Comparison of ENCODE assay signal across 14 cellular contexts in genomic region chr14:64454671-64455070, GRCh38. TPM values are rescaled to one million over a fixed set of nuclear protein-coding genes. Genes with fewer than 3 reads are reported as not detected.
A peak's percentile ranks its signal among the peaks of the same experiment; 100 is the strongest.
DNase-seq lines count a peak whose midpoint lies in the region; ATAC-seq and TF ChIP-seq lines count a peak whose summit lies in the region.
"Had no signal": no experiment of that assay in that cellular context is flagged by ENCODE, and none has a peak within 500 bp of the region (broad histone marks: within the 10 kb centered on the region; RNA-seq: fewer than 3 reads in every experiment).

No MANE protein-coding gene starts in this region.

- H3K9me3 ChIP-seq in mesenchymal stem cell (ENCODE audit: control insufficient read depth, low read length): no peaks in the 10 kb centered on the region
- H3K9me3 ChIP-seq: BLaER1 had no signal

- no peaks in the 10 kb centered on the region for H3K9me2 ChIP-seq in GM23338 (ENCODE audit: insufficient read depth)

- H4K20me1 ChIP-seq in GM23338 (replicated peaks; ENCODE audit: insufficient read depth): peaks cover 12% of the 10 kb centered on the region
- H4K20me1 ChIP-seq: BLaER1 had no signal

- H3K4me1 Mint-ChIP-seq in activated naive CD4-positive, alpha-beta T cell treated with anti-CD3 and anti-CD28 coated beads, Interleukin-2, amount 50 U/mL, for 24 hours: peaks cover 18% of the 10 kb centered on the region
- H3K4me1 Mint-ChIP-seq in activated naive CD4-positive, alpha-beta T cell treated with anti-CD3 and anti-CD28 coated beads for 36 hours (ENCODE audit: low read depth): peaks cover 13% of the 10 kb centered on the region
- H3K4me1 Mint-ChIP-seq in GM23338: no peaks in the 10 kb centered on the region
- H3K4me1 Mint-ChIP-seq in memory B cell: peaks cover 25% of the 10 kb centered on the region
- H3K4me1 Mint-ChIP-seq in stimulated activated memory B cell treated with anti-CD40 and anti-IgM and Interleukin-4, amounts not matched to agents 10 μg/mL and 1 μg/mL and 100 μg/mL, for 72 hours: peaks cover 31% of the 10 kb centered on the region

- H3K23ac ChIP-seq in mesenchymal stem cell (ENCODE audit: low read length in 2 of 2): no peak overlapping the region

- no peak overlapping the region for H2BK120ac ChIP-seq in mesenchymal stem cell (ENCODE audit: low read depth, low read length)

- H3K27me3 ChIP-seq in GM23338 (ENCODE audit: insufficient read depth) (no peaks in the 10 kb centered on the region), mesenchymal stem cell (ENCODE audit: control insufficient read depth in 1 of 2, insufficient read depth in 1 of 2, low read length in 2 of 2) (no peaks in the 10 kb centered on the region)
- H3K27me3 ChIP-seq: BLaER1 had no signal

- H3K9ac ChIP-seq in mesenchymal stem cell (ENCODE audit: low read length): no peak overlapping the region
- H3K9ac ChIP-seq: BLaER1 had no signal

- H3F3A ChIP-seq in GM23338 (replicated peaks; ENCODE audit: low read depth): peaks cover 24% of the 10 kb centered on the region; the same call in 1 of the 2 replicates

- ATAC-seq in GM23338 (no peak), memory B cell (ENCODE audit: low read depth) (no peak), HG03565 (IDR thresholded peaks at IDR 0.05; ENCODE audit: unreplicated experiment) (no peak)
- ATAC-seq in stimulated activated memory B cell treated with anti-CD40 and anti-IgM and Interleukin-4, amounts not matched to agents 10 μg/mL and 1 μg/mL and 100 μg/mL, for 72 hours: no peak
- ATAC-seq: HCT116 had no signal

- H2AK5ac ChIP-seq in mesenchymal stem cell (ENCODE audit: low read length, severe bottlenecking): no peak overlapping the region

- no peak overlapping the region for H2BK12ac ChIP-seq in mesenchymal stem cell (ENCODE audit: low read length in 2 of 2)

- intact Hi-C loops in activated naive CD4-positive, alpha-beta T cell treated with anti-CD3 and anti-CD28 coated beads for 36 hours (cut with micrococcal nuclease): no loop called here

- H2BK5ac ChIP-seq in mesenchymal stem cell (ENCODE audit: low read depth, low read length, poor library complexity, severe bottlenecking): no peak overlapping the region

- H3K4ac ChIP-seq in mesenchymal stem cell (ENCODE audit: low read depth in 1 of 2, low read length in 2 of 2): no peak overlapping the region

- H4K91ac ChIP-seq in mesenchymal stem cell (ENCODE audit: low read length): no peak overlapping the region

- no peak for TF ChIP-seq CTCF in GM23338 (conservative IDR thresholded peaks at IDR 0.05; ENCODE audit: low read depth in 2 of 2)

- H3K4me3 Mint-ChIP-seq in activated naive CD4-positive, alpha-beta T cell treated with anti-CD3 and anti-CD28 coated beads, Interleukin-2, amount 50 U/mL, for 24 hours: no peak overlapping the region
- no peak overlapping the region for H3K4me3 Mint-ChIP-seq in activated naive CD4-positive, alpha-beta T cell treated with anti-CD3 and anti-CD28 coated beads for 36 hours
- no peak overlapping the region for H3K4me3 Mint-ChIP-seq in GM23338
- no peak overlapping the region for H3K4me3 Mint-ChIP-seq in memory B cell
- no peak overlapping the region for H3K4me3 Mint-ChIP-seq in stimulated activated memory B cell treated with anti-CD40 and anti-IgM and Interleukin-4, amounts not matched to agents 10 μg/mL and 1 μg/mL and 100 μg/mL, for 72 hours

- H4K8ac ChIP-seq in mesenchymal stem cell (ENCODE audit: low read length): no peak overlapping the region

- H3K4me2 ChIP-seq in GM23338: no peak overlapping the region
- H3K4me2 ChIP-seq in mesenchymal stem cell (ENCODE audit: low read length, poor library complexity, severe bottlenecking): no peak overlapping the region
- H3K4me2 ChIP-seq: BLaER1 had no signal

- peaks cover 91% of the 10 kb centered on the region for H3K36me3 ChIP-seq in GM23338 (ENCODE audit: insufficient read depth)
- peaks cover 26 to 81% of the 10 kb centered on the region in 2 experiments for H3K36me3 ChIP-seq in mesenchymal stem cell (ENCODE audit: control insufficient read depth in 1 of 2, insufficient read depth in 2 of 2, low read depth in 1 of 2, low read length in 2 of 2)

- H3K18ac ChIP-seq in mesenchymal stem cell (ENCODE audit: low read depth in 1 of 2, low read length in 2 of 2): no peak overlapping the region

- no peak for DNase-seq in activated naive CD4-positive, alpha-beta T cell treated with anti-CD3 and anti-CD28 coated beads for 36 hours
- DNase-seq in GM23338 (ENCODE audit: low spot score) (no peak), memory B cell (ENCODE audit: low spot score in 2 of 2) (no peak), mesenchymal stem cell (no peak)
- DNase-seq: 8988T, AML-193, DMS53, IMR-90 had no signal

- no peak overlapping the region for H3K14ac ChIP-seq in mesenchymal stem cell (ENCODE audit: low read length in 2 of 2)

- H3K79me1 ChIP-seq in mesenchymal stem cell (replicated peaks; ENCODE audit: low read length, poor library complexity, severe bottlenecking): peaks cover 3% of the 10 kb centered on the region

- no peak overlapping the region for H2AFZ ChIP-seq in GM23338
- no peak overlapping the region for H2AFZ ChIP-seq in mesenchymal stem cell (ENCODE audit: low read depth, low read length)

- peaks cover 22% of the 10 kb centered on the region for H3K36me3 Mint-ChIP-seq in activated naive CD4-positive, alpha-beta T cell treated with anti-CD3 and anti-CD28 coated beads, Interleukin-2, amount 50 U/mL, for 24 hours
- peaks cover 50% of the 10 kb centered on the region for H3K36me3 Mint-ChIP-seq in activated naive CD4-positive, alpha-beta T cell treated with anti-CD3 and anti-CD28 coated beads for 36 hours (ENCODE audit: low read depth)
- peaks cover 86% of the 10 kb centered on the region for H3K36me3 Mint-ChIP-seq in GM23338 (ENCODE audit: low read depth)
- H3K36me3 Mint-ChIP-seq in memory B cell: peaks cover 20% of the 10 kb centered on the region
- peaks cover 58% of the 10 kb centered on the region for H3K36me3 Mint-ChIP-seq in stimulated activated memory B cell treated with anti-CD40 and anti-IgM and Interleukin-4, amounts not matched to agents 10 μg/mL and 1 μg/mL and 100 μg/mL, for 72 hours

- H3K27ac ChIP-seq in GM23338 (ENCODE audit: low read depth) (0 out of 2 replicates have a peak overlapping the region, but pooled peaks have one; percentile 9), mesenchymal stem cell (ENCODE audit: low read length, poor library complexity, severe bottlenecking) (no peak overlapping the region)
- H3K27ac ChIP-seq: BLaER1, HL-60 had no signal

- 99% methylated on average over 10 of the region's 10 CpGs for WGBS in mesenchymal stem cell

- no peaks in the 10 kb centered on the region for H3K27me3 Mint-ChIP-seq in activated naive CD4-positive, alpha-beta T cell treated with anti-CD3 and anti-CD28 coated beads, Interleukin-2, amount 50 U/mL, for 24 hours
- no peaks in the 10 kb centered on the region for H3K27me3 Mint-ChIP-seq in activated naive CD4-positive, alpha-beta T cell treated with anti-CD3 and anti-CD28 coated beads for 36 hours (ENCODE audit: low read depth)
- H3K27me3 Mint-ChIP-seq in GM23338 (ENCODE audit: insufficient read depth, low read depth, poor library complexity) (no peaks in the 10 kb centered on the region), memory B cell (no peaks in the 10 kb centered on the region)
- H3K27me3 Mint-ChIP-seq in stimulated activated memory B cell treated with anti-CD40 and anti-IgM and Interleukin-4, amounts not matched to agents 10 μg/mL and 1 μg/mL and 100 μg/mL, for 72 hours: no peaks in the 10 kb centered on the region

- CTCF ChIA-PET in activated naive CD4-positive, alpha-beta T cell treated with anti-CD3 and anti-CD28 coated beads for 36 hours (lab: Charles Lee): interaction anchor here (1.4 kb wide), 1 partner anchor 25 kb away, joined by 6 read pairs; no protein-coding TSS in a partner anchor

- H3K9me3 Mint-ChIP-seq in activated naive CD4-positive, alpha-beta T cell treated with anti-CD3 and anti-CD28 coated beads, Interleukin-2, amount 50 U/mL, for 24 hours: no peaks in the 10 kb centered on the region
- no peaks in the 10 kb centered on the region for H3K9me3 Mint-ChIP-seq in activated naive CD4-positive, alpha-beta T cell treated with anti-CD3 and anti-CD28 coated beads for 36 hours
- H3K9me3 Mint-ChIP-seq in GM23338: no peaks in the 10 kb centered on the region
- no peaks in the 10 kb centered on the region for H3K9me3 Mint-ChIP-seq in memory B cell
- H3K9me3 Mint-ChIP-seq in stimulated activated memory B cell treated with anti-CD40 and anti-IgM and Interleukin-4, amounts not matched to agents 10 μg/mL and 1 μg/mL and 100 μg/mL, for 72 hours: no peaks in the 10 kb centered on the region

- H3K4me1 ChIP-seq in GM23338 (ENCODE audit: insufficient read depth) (no peaks in the 10 kb centered on the region), mesenchymal stem cell (ENCODE audit: control insufficient read depth, insufficient read depth, low read depth, low read length) (no peaks in the 10 kb centered on the region)

- peak overlapping the region; percentile 55 for H3K27ac Mint-ChIP-seq in activated naive CD4-positive, alpha-beta T cell treated with anti-CD3 and anti-CD28 coated beads, Interleukin-2, amount 50 U/mL, for 24 hours
- no peak overlapping the region for H3K27ac Mint-ChIP-seq in activated naive CD4-positive, alpha-beta T cell treated with anti-CD3 and anti-CD28 coated beads for 36 hours
- no peak overlapping the region for H3K27ac Mint-ChIP-seq in GM23338
- peak overlapping the region; percentile 53 for H3K27ac Mint-ChIP-seq in memory B cell
- H3K27ac Mint-ChIP-seq in stimulated activated memory B cell treated with anti-CD40 and anti-IgM and Interleukin-4, amounts not matched to agents 10 μg/mL and 1 μg/mL and 100 μg/mL, for 72 hours: peak overlapping the region; percentile 3

- H3K79me2 ChIP-seq in GM23338 (replicated peaks; ENCODE audit: insufficient read depth): no peaks in the 10 kb centered on the region

- no peak overlapping the region for H3K4me3 ChIP-seq in GM23338
- H3K4me3 ChIP-seq in mesenchymal stem cell (ENCODE audit: insufficient read depth in 1 of 2, low read depth in 1 of 2, low read length in 2 of 2): no peak overlapping the region
- H3K4me3 ChIP-seq: BLaER1 had no signal

- no peak overlapping the region for H2BK15ac ChIP-seq in mesenchymal stem cell (ENCODE audit: low read depth, poor library complexity, severe bottlenecking)

RNA-seq across cellular contexts. Expression of gene AKAP5, which starts 10.6 kb away (rescaled TPM):
- total RNA-seq in activated naive CD4-positive, alpha-beta T cell treated with anti-CD3 and anti-CD28 coated beads for 36 hours: under 1 TPM; 0.57 to 0.69 TPM
- total RNA-seq in GM23338 (2014; rRNA removed; shearing (Covaris generic)): 3.2 and 3.4 TPM in 2 replicates
- polyA plus RNA-seq in GM23338 (2016; fragmentation: Nextera tagmentation; extraction: Ambion mirVana): 1.0 and 1.2 TPM in 2 replicates
- 0.77 TPM for polyA plus RNA-seq in mesenchymal stem cell (2013, experiment 1 of 2)
- polyA plus RNA-seq in mesenchymal stem cell (2013, experiment 2 of 2): 0.88 TPM

RNA-seq across cellular contexts. Expression of gene ZBTB25, which starts 49.0 kb away (rescaled TPM):
- 10 to 100 TPM; 22.6 to 23.5 TPM for total RNA-seq in activated naive CD4-positive, alpha-beta T cell treated with anti-CD3 and anti-CD28 coated beads for 36 hours
- 8.0 and 8.9 TPM in 2 replicates for total RNA-seq in GM23338 (2014; rRNA removed; shearing (Covaris generic))
- polyA plus RNA-seq in GM23338 (2016; fragmentation: Nextera tagmentation; extraction: Ambion mirVana): 4.1 and 5.8 TPM in 2 replicates
- polyA plus RNA-seq in mesenchymal stem cell (2013, experiment 1 of 2): 5.2 TPM
- polyA plus RNA-seq in mesenchymal stem cell (2013, experiment 2 of 2): 5.1 TPM

RNA-seq across cellular contexts. Expression of gene ZBTB1, which starts 49.9 kb away (rescaled TPM):
- 10 to 100 TPM; 21.3 to 23.4 TPM for total RNA-seq in activated naive CD4-positive, alpha-beta T cell treated with anti-CD3 and anti-CD28 coated beads for 36 hours
- total RNA-seq in GM23338 (2014; rRNA removed; shearing (Covaris generic)): 32.5 and 33.0 TPM in 2 replicates
- 10.3 and 11.2 TPM in 2 replicates for polyA plus RNA-seq in GM23338 (2016; fragmentation: Nextera tagmentation; extraction: Ambion mirVana)
- polyA plus RNA-seq in mesenchymal stem cell (2013, experiment 1 of 2): 26.9 TPM
- 27.7 TPM for polyA plus RNA-seq in mesenchymal stem cell (2013, experiment 2 of 2)

Comparison
In these comparisons a context has a peak if more than half of its experiments do, and no peak if none do; other contexts are left out.
1. H3K27ac Mint-ChIP-seq: peak in activated naive CD4-positive, alpha-beta T cell treated with anti-CD3 and anti-CD28 coated beads, Interleukin-2, amount 50 U/mL, for 24 hours (single experiment), memory B cell (single experiment) and stimulated activated memory B cell treated with anti-CD40 and anti-IgM and Interleukin-4, amounts not matched to agents 10 μg/mL and 1 μg/mL and 100 μg/mL, for 72 hours (single experiment); none in activated naive CD4-positive, alpha-beta T cell treated with anti-CD3 and anti-CD28 coated beads for 36 hours (single experiment) and GM23338 (single experiment).